ENCODE assay signal across 24 cellular contexts in the genomic region with DNA sequence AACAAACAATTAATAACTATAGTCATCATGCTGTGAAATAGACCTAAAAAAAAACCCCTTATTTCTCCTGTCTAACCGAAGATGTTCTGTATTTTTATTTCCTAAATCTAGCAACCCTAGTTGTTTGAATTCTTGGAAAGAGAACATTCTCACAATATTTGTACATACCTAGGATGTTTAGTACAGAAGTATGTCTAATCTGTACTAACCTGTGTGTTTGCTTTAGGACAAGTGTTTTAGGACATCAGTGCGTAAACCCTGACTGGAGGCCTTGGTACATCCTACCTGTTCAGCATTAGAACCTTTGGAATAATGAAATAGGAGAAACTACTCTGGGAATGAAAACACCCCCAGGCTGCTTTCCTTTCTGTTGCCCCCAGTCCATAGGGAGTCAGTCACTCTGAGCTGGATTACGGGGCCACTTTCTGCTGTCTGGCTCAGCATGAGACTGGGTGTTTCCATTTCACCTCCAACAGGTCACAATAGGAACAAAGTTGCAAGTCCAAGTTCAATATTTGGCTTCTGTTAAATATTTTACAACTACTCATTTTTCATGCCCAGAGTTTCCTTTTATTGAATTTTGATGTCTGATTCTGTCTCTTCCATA.
"Had no signal": no experiment of that assay in that cellular context is flagged by ENCODE, and none has a peak within 500 bp of the region (broad histone marks: within the 10 kb centered on the region; RNA-seq: fewer than 3 reads in every experiment).

No MANE protein-coding gene starts in this region.

- H3K9me3 ChIP-seq: colonic mucosa, esophagus squamous epithelium, suprapubic skin, upper lobe of right lung had no signal

- ATAC-seq: mucosa of descending colon; naive thymus-derived CD4-positive, alpha-beta T cell; sciatic nerve; stimulated activated naive CD8-positive, alpha-beta T cell treated with anti-CD3 and anti-CD28 coated beads, Interleukin-15, amount 100 ng/mL, for 72 hours; upper lobe of right lung had no signal

- H3K36me3 ChIP-seq: colonic mucosa, esophagus squamous epithelium, neural progenitor cell, suprapubic skin, transverse colon, upper lobe of right lung, uterus had no signal

- H3K9ac ChIP-seq: neural progenitor cell, parathyroid adenoma had no signal

- H3K4me1 ChIP-seq: colonic mucosa, esophagus squamous epithelium, neural progenitor cell, parathyroid adenoma, suprapubic skin, transverse colon, upper lobe of right lung, uterus had no signal

- H3K4me2 ChIP-seq: neural progenitor cell, smooth muscle cell had no signal

- DNase-seq: colonic mucosa; effector CD8-positive, alpha-beta T cell; endodermal cell; esophagus squamous epithelium; hypothalamus; mesenchymal stem cell; mucosa of descending colon; naive thymus-derived CD4-positive, alpha-beta T cell; stimulated activated CD4-positive, alpha-beta T cell treated with anti-CD3 and anti-CD28 coated beads, Interleukin-12 subunit alpha, Interleukin-12 subunit beta, amount 100 ng/mL, for 4 hours; stimulated activated CD4-positive, alpha-beta T cell treated with anti-CD3 and anti-CD28 coated beads, Interleukin-1b, Interleukin-23, amount 100 ng/mL, for 48 hours; stimulated activated CD4-positive, alpha-beta T cell treated with anti-CD3 and anti-CD28 coated beads, Interleukin-4, amount 100 ng/mL, for 1 hour; stimulated activated CD8-positive, alpha-beta memory T cell treated with anti-CD3 and anti-CD28 coated beads, Interleukin-4, amount 100 ng/mL, for 48 hours; stimulated activated naive CD4-positive, alpha-beta T cell; stimulated activated naive CD8-positive, alpha-beta T cell treated with anti-CD3 and anti-CD28 coated beads, Interleukin-15, amount 100 ng/mL, for 72 hours; transverse colon; upper lobe of right lung; uterus had no signal

- H3K4me3 ChIP-seq: colonic mucosa, esophagus squamous epithelium, mucosa of descending colon, neural progenitor cell, smooth muscle cell, suprapubic skin, transverse colon, upper lobe of right lung, uterus had no signal

- H3K79me2 ChIP-seq: parathyroid adenoma had no signal

- FAIRE-seq: keratinocyte had no signal

- H3K27me3 ChIP-seq: colonic mucosa, neural progenitor cell, suprapubic skin, transverse colon, upper lobe of right lung, uterus had no signal

- H3K27ac ChIP-seq: colonic mucosa, epithelial cell of prostate, esophagus squamous epithelium, neural progenitor cell, parathyroid adenoma, suprapubic skin, transverse colon, upper lobe of right lung, uterus had no signal

- H2AFZ ChIP-seq: neural progenitor cell, parathyroid adenoma had no signal
